8 cellular contexts compared by ENCODE assay signal in the genomic region with DNA sequence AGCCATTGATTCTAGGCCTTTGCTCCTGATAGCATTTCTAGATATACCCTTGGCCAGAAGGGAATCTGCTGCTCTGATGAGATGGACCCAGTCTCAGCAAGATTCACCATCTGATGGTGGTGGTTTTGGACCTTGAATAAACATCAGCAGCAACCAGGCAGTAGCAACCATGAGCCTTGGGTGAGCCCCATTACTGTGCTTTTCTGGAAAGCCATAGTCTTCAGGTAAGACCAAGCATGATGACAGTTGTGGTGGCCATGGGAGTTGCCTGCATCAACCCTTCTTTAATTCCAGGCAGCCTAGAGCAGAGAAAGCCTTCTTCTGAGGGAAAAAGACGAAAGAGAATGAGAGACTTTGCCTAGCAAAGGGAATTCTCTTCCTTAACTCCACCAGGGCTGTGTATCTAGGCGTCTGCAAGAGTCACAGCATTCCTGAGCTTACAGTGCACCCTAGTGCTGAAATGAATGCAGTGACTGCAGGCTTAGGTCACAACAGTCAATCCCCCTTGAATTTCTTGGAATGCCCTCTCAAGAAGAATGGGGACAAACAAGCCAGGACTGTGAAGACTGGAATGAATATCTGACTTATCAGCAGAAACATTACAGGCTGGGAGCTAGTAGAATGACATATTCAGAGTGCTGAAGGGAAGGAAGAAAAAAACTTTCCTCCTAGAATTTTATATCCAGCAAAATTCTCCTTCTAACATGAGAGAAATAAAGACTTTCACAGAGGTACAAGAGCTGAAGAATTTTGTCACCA.
DNase-seq lines count a peak whose midpoint lies in the region; ATAC-seq and TF ChIP-seq lines count a peak whose summit lies in the region.

No MANE protein-coding gene starts in this region.

- no peak overlapping the region for H3K4me3 ChIP-seq in GM06990 (replicated peaks; ENCODE audit: low read depth, low read length)
- H3K4me3 ChIP-seq in CD8-positive, alpha-beta T cell (ENCODE audit: low read depth, low read length), result no peak overlapping the region

- no peak overlapping the region for H3K27ac Mint-ChIP-seq in activated T-helper 17 cell treated with anti-CD3 and anti-CD28 coated beads, Interleukin-2, amount 50 U/mL, for 72 hours
- no peak overlapping the region for H3K27ac Mint-ChIP-seq in CD8-positive, alpha-beta T cell

- no peaks in the 10 kb centered on the region for H3K9me3 ChIP-seq in CD8-positive, alpha-beta T cell (ENCODE audit: low read length)

- H3K36me3 Mint-ChIP-seq in activated T-helper 17 cell treated with anti-CD3 and anti-CD28 coated beads, Interleukin-2, amount 50 U/mL, for 72 hours (ENCODE audit: low read depth), result no peaks in the 10 kb centered on the region
- H3K36me3 Mint-ChIP-seq in CD8-positive, alpha-beta T cell, result no peaks in the 10 kb centered on the region

- POLR2A ChIA-PET in CD8-positive, alpha-beta T cell (lab: Charles Lee), result no interaction called here

- H3K4me1 Mint-ChIP-seq in activated T-helper 17 cell treated with anti-CD3 and anti-CD28 coated beads, Interleukin-2, amount 50 U/mL, for 72 hours, result no peaks in the 10 kb centered on the region
- H3K4me1 Mint-ChIP-seq in CD8-positive, alpha-beta T cell (ENCODE audit: low read depth), result no peaks in the 10 kb centered on the region

- H3K4me3 Mint-ChIP-seq in activated T-helper 17 cell treated with anti-CD3 and anti-CD28 coated beads, Interleukin-2, amount 50 U/mL, for 72 hours, result no peak overlapping the region
- H3K4me3 Mint-ChIP-seq in CD8-positive, alpha-beta T cell, result no peak overlapping the region

- CTCF ChIA-PET in CD8-positive, alpha-beta T cell (lab: Charles Lee), result no interaction called here

- no peaks in the 10 kb centered on the region for H3K36me3 ChIP-seq in GM06990 (ENCODE audit: control insufficient read depth, insufficient read depth, low read length)
- no peaks in the 10 kb centered on the region for H3K36me3 ChIP-seq in CD8-positive, alpha-beta T cell (ENCODE audit: insufficient read depth, low read length)

- no peak overlapping the region for H3K27ac ChIP-seq in CD8-positive, alpha-beta T cell (ENCODE audit: low read depth, low read length)

- no peaks in the 10 kb centered on the region for H3K27me3 Mint-ChIP-seq in activated T-helper 17 cell treated with anti-CD3 and anti-CD28 coated beads, Interleukin-2, amount 50 U/mL, for 72 hours
- H3K27me3 Mint-ChIP-seq in CD8-positive, alpha-beta T cell (ENCODE audit: low read depth), result no peaks in the 10 kb centered on the region

- DNase-seq in GM06990 (ENCODE audit: extremely low read depth, insufficient read length) (no peak), NCI-H226 (peak; percentile 27), dedifferentiated amniotic fluid mesenchymal stem cell (ENCODE audit: extremely low spot score) (peak; percentile 29), smooth muscle cell of the brain vasculature (ENCODE audit: low read depth, low spot score) (peak; percentile 1), NCI-H2196 treated with DMSO at 0.1 percent for 48 hours (lab: John Stamatoyannopoulos, UW; ENCODE audit: unreplicated experiment) (no peak)
- DNase-seq in CD8-positive, alpha-beta T cell, result no peak

- H3K27me3 ChIP-seq in GM06990 (replicated peaks; ENCODE audit: control insufficient read depth, insufficient read depth, low read length), result no peaks in the 10 kb centered on the region
- no peaks in the 10 kb centered on the region for H3K27me3 ChIP-seq in CD8-positive, alpha-beta T cell (ENCODE audit: insufficient read depth, low read length)

- intact Hi-C loops in CD8-positive, alpha-beta T cell (cut with DNase I, micrococcal nuclease), result no loop called here

- H3K4me1 ChIP-seq in CD8-positive, alpha-beta T cell (ENCODE audit: insufficient read depth, low read length), result no peaks in the 10 kb centered on the region

- ATAC-seq in HG02571 (IDR thresholded peaks at IDR 0.05; ENCODE audit: unreplicated experiment), result peak; percentile 86
- no peak for ATAC-seq in activated T-helper 17 cell treated with anti-CD3 and anti-CD28 coated beads, Interleukin-2, amount 50 U/mL, for 72 hours (replicated peaks)
- no peak for ATAC-seq in CD8-positive, alpha-beta T cell

- peaks cover 5% of the 10 kb centered on the region for H3K9me3 Mint-ChIP-seq in activated T-helper 17 cell treated with anti-CD3 and anti-CD28 coated beads, Interleukin-2, amount 50 U/mL, for 72 hours
- peaks cover 8% of the 10 kb centered on the region for H3K9me3 Mint-ChIP-seq in CD8-positive, alpha-beta T cell

- TF ChIP-seq CTCF in GM06990 (IDR thresholded peaks at IDR 0.05; ENCODE audit: insufficient read depth, low read length, poor library complexity, severe bottlenecking), result peak; percentile 65
- TF ChIP-seq CTCF in CD8-positive, alpha-beta T cell (IDR thresholded peaks at IDR 0.05), result no peak

Comparison
In these comparisons a context has a peak if more than half of its experiments do, and no peak if none do; other contexts are left out.
1. DNase-seq: peak in NCI-H226 (single experiment), dedifferentiated amniotic fluid mesenchymal stem cell (single experiment) and smooth muscle cell of the brain vasculature (single experiment); none in GM06990 (single experiment), NCI-H2196 treated with DMSO at 0.1 percent for 48 hours (single experiment) and CD8-positive, alpha-beta T cell (0 of 7).